Comparison of ENCODE assay signal across 1 cellular context in genomic region chr18:57135705-57136104, GRCh38.
TF ChIP-seq lines count a peak whose summit lies in the region.

No MANE protein-coding gene starts in this region.

TF ChIP-seq in GM23338, 12 proteins besides CTCF, POLR2A, EP300 and RAD21 (continued from another document):
- no peak for TF ChIP-seq ZNF462 (CRISPR knock-in tag; IDR thresholded peaks at IDR 0.05)
